8 cellular contexts compared by ENCODE assay signal in the genomic region with DNA sequence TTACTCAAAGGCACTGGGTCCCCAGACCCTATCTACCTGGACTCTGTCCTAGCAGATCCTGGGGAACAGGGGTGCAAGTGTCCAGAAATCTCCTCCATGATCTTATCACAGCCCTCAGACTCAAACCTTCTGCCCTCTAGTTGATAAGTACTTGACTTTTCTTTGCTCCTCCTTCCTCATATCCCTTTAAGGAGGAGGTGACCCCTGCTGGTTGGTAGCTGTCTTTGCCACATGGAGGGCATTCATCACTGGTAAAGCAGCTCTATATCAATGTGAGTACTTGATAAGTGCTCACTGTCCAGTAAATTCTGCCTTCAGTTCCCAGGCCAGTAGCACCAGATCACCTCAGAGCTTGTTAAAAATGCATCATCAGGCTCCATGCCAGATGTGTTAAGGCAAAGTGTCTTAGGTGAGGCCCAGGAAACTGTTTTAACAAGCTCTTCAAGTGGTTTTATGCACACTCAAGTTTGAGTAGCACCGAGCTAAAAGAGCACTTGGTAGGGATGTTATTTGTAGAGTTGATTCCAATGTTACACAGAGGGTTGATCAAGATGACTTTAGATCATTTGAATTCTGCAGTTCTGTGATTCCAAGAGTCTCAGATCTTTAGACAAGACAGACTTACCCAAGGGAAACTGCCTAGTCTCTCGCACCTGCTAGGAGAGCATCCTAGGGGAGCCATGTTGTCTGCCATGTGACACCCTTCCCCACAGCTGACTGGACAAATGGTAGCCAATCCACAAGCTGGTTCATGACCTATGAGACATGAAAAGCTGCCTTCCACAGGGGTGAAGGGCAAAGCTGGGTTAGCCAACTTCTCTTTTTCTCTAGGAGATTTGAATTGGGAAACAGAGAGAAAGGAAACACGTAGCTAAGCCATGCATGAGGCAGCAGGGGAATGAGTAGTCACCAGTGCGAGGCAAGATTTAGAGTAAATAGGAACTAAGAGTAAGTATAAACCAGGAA. TPM values are rescaled to one million over a fixed set of nuclear protein-coding genes. Genes with fewer than 3 reads are reported as not detected.
DNase-seq lines count a peak whose midpoint lies in the region; ATAC-seq and TF ChIP-seq lines count a peak whose summit lies in the region.

No MANE protein-coding gene starts in this region.

- no peaks in the 10 kb centered on the region for H3K27me3 Mint-ChIP-seq in activated naive CD4-positive, alpha-beta T cell treated with anti-CD3 and anti-CD28 coated beads for 36 hours (ENCODE audit: low read depth)

- DNase-seq in activated naive CD4-positive, alpha-beta T cell treated with Interleukin-2 at 50 U/mL for 16 hours: peak; percentile 45
- no peak for DNase-seq in activated naive CD4-positive, alpha-beta T cell (lab: John Stamatoyannopoulos, UW)
- DNase-seq in HuH-7 (ENCODE audit: low spot score) (peak; percentile 44), cardiac muscle cell (ENCODE audit: low read depth in 1 of 2, low spot score in 1 of 2) (peak; percentile 64 to 74), gastrocnemius medialis (peak in 1 of 2 donors; percentile 24), cerebellum (ENCODE audit: low spot score) (no peak)
- peak; percentile 74 for DNase-seq in activated naive CD4-positive, alpha-beta T cell treated with anti-CD3 and anti-CD28 coated beads for 36 hours

- no peak for TF ChIP-seq POLR2A in gastrocnemius medialis (IDR thresholded peaks at IDR 0.05)

- H3K27ac ChIP-seq in OCI-LY1 (ENCODE audit: low read depth, low read length, poor library complexity, severe bottlenecking) (no peak overlapping the region), cardiac muscle cell (no peak overlapping the region), gastrocnemius medialis (no peak overlapping the region)

- no peaks in the 10 kb centered on the region for H3K27me3 ChIP-seq in OCI-LY1 (ENCODE audit: insufficient read depth, low read length)
- no peaks in the 10 kb centered on the region for H3K27me3 ChIP-seq in cardiac muscle cell
- no peaks in the 10 kb centered on the region for H3K27me3 ChIP-seq in gastrocnemius medialis

- H3K4me1 ChIP-seq in OCI-LY1 (ENCODE audit: insufficient read depth, low read length, severe bottlenecking) (peaks cover 7% of the 10 kb centered on the region), cardiac muscle cell (ENCODE audit: low read depth) (no peaks in the 10 kb centered on the region), gastrocnemius medialis (no peaks in the 10 kb centered on the region)

- intact Hi-C loops in activated naive CD4-positive, alpha-beta T cell treated with anti-CD3 and anti-CD28 coated beads for 36 hours (cut with micrococcal nuclease): loop anchor here (1.0 to 2.0 kb wide), 4 partner anchors 90 to 176 kb away; a partner anchor contains a TSS
- intact Hi-C loops in gastrocnemius medialis (cut with DNase I; ENCODE audit: low total_unique reads): no loop called here

- H3K4me3 ChIP-seq in OCI-LY1 (ENCODE audit: low read depth, low read length, poor library complexity, severe bottlenecking) (no peak overlapping the region), cardiac muscle cell (no peak overlapping the region), gastrocnemius medialis (no peak overlapping the region)

- no peak overlapping the region for H2AFZ ChIP-seq in OCI-LY1 (ENCODE audit: low read length)

- H3F3A ChIP-seq in OCI-LY1 (ENCODE audit: insufficient read depth, low read length): no peaks in the 10 kb centered on the region

- no peaks in the 10 kb centered on the region for H3K79me2 ChIP-seq in OCI-LY1 (ENCODE audit: insufficient read depth, low read length)

- no peaks in the 10 kb centered on the region for H3K36me3 Mint-ChIP-seq in activated naive CD4-positive, alpha-beta T cell treated with anti-CD3 and anti-CD28 coated beads for 36 hours (ENCODE audit: low read depth)

- CTCF ChIA-PET in activated naive CD4-positive, alpha-beta T cell treated with anti-CD3 and anti-CD28 coated beads for 36 hours (lab: Charles Lee): interaction anchor here (0.6 to 2.7 kb wide), 37 partner anchors 8 to 155 kb away, joined by 3 to 13 read pairs (median 4); a partner anchor contains a TSS

- H3K9me3 ChIP-seq in OCI-LY1 (ENCODE audit: low read length) (no peaks in the 10 kb centered on the region), cardiac muscle cell (ENCODE audit: low read depth) (no peaks in the 10 kb centered on the region), gastrocnemius medialis (no peaks in the 10 kb centered on the region)

- in situ Hi-C loops in gastrocnemius medialis (cut with MboI; ENCODE audit: low sequenced_read_pairs in 4 of 4): no loop called here

- H3K9me2 ChIP-seq in OCI-LY1 (ENCODE audit: low read depth, low read length): no peaks in the 10 kb centered on the region

- H3K36me3 ChIP-seq in OCI-LY1 (ENCODE audit: insufficient read depth, low read length) (no peaks in the 10 kb centered on the region), cardiac muscle cell (no peaks in the 10 kb centered on the region), gastrocnemius medialis (no peaks in the 10 kb centered on the region)

- ATAC-seq in gastrocnemius medialis: peak; percentile 44 to 75

- H3K9me3 Mint-ChIP-seq in activated naive CD4-positive, alpha-beta T cell treated with anti-CD3 and anti-CD28 coated beads for 36 hours: no peaks in the 10 kb centered on the region

- H3K27ac Mint-ChIP-seq in activated naive CD4-positive, alpha-beta T cell treated with anti-CD3 and anti-CD28 coated beads for 36 hours: no peak overlapping the region

- H3K4me1 Mint-ChIP-seq in activated naive CD4-positive, alpha-beta T cell treated with anti-CD3 and anti-CD28 coated beads for 36 hours (ENCODE audit: low read depth): peaks cover 24% of the 10 kb centered on the region

- H3K9ac ChIP-seq in OCI-LY1 (ENCODE audit: low read length): no peak overlapping the region

- TF ChIP-seq CTCF in OCI-LY1 (IDR thresholded peaks at IDR 0.05; ENCODE audit: low read length): peak; percentile 81
- peak; percentile 76 for TF ChIP-seq CTCF in cardiac muscle cell (IDR thresholded peaks at IDR 0.05; ENCODE audit: low read depth, low read length)
- peak in 2 of 5 experiments; percentile 38 to 41 for TF ChIP-seq CTCF in gastrocnemius medialis (IDR thresholded peaks at IDR 0.05 in 4 of 5, conservative IDR thresholded peaks at IDR 0.05 in 1 of 5)

- no peaks in the 10 kb centered on the region for H4K20me1 ChIP-seq in OCI-LY1 (ENCODE audit: insufficient read depth, low read length)

- no peak overlapping the region for H3K4me2 ChIP-seq in OCI-LY1 (ENCODE audit: low read length)

- no peak overlapping the region for H3K4me3 Mint-ChIP-seq in activated naive CD4-positive, alpha-beta T cell treated with anti-CD3 and anti-CD28 coated beads for 36 hours

RNA-seq across cellular contexts. Expression of a gene that starts 18.6 kb away (rescaled TPM):
- 10 to 100 TPM; 12.1 to 12.2 TPM for total RNA-seq in activated naive CD4-positive, alpha-beta T cell treated with anti-CD3 and anti-CD28 coated beads for 36 hours
- total RNA-seq in cardiac muscle cell (not detected in 2 replicates), gastrocnemius medialis (under 1 TPM in 2 of 4 donors, not detected in 2; 0.09 to 0.10 TPM), cerebellum (0.09 TPM)
- polyA plus RNA-seq in cardiac muscle cell: not detected in 2 replicates

RNA-seq across cellular contexts. Expression of a gene that starts 19.4 kb away (rescaled TPM):
- total RNA-seq in activated naive CD4-positive, alpha-beta T cell treated with anti-CD3 and anti-CD28 coated beads for 36 hours: not detected
- total RNA-seq in cardiac muscle cell (not detected in 2 replicates), gastrocnemius medialis (under 1 TPM in 2 of 4 donors, not detected in 2; 0.46 to 0.53 TPM), cerebellum (6.0 TPM)
- not detected in 2 replicates for polyA plus RNA-seq in cardiac muscle cell

RNA-seq across cellular contexts. Expression of a gene that starts 28.2 kb away (rescaled TPM):
- total RNA-seq in activated naive CD4-positive, alpha-beta T cell treated with anti-CD3 and anti-CD28 coated beads for 36 hours: not detected
- total RNA-seq in cardiac muscle cell (not detected in 2 replicates), gastrocnemius medialis (not detected), cerebellum (not detected)
- not detected in 2 replicates for polyA plus RNA-seq in cardiac muscle cell

RNA-seq across cellular contexts. Expression of a gene that starts 45.8 kb away (rescaled TPM):
- total RNA-seq in activated naive CD4-positive, alpha-beta T cell treated with anti-CD3 and anti-CD28 coated beads for 36 hours: not detected
- total RNA-seq in cardiac muscle cell (not detected in 2 replicates), gastrocnemius medialis (not detected), cerebellum (not detected)
- polyA plus RNA-seq in cardiac muscle cell: not detected in 2 replicates

Comparison
In these comparisons a context has a peak if more than half of its experiments do, and no peak if none do; other contexts are left out.
1. DNase-seq: peak in activated naive CD4-positive, alpha-beta T cell treated with Interleukin-2 at 50 U/mL for 16 hours (single experiment), HuH-7 (single experiment), activated naive CD4-positive, alpha-beta T cell treated with anti-CD3 and anti-CD28 coated beads for 36 hours (single experiment) and cardiac muscle cell (2 of 2); none in activated naive CD4-positive, alpha-beta T cell (0 of 4) and cerebellum (single experiment).
2. RNA of a gene that starts 18.6 kb away (total RNA-seq): 12.1 to 12.2 TPM in activated naive CD4-positive, alpha-beta T cell treated with anti-CD3 and anti-CD28 coated beads for 36 hours; 0.09 TPM in cerebellum (single experiment), 0.09 to 0.10 TPM in gastrocnemius medialis and not detected in cardiac muscle cell; every median in the first group is over 10 times any median in the second.